Comparison of ENCODE assay signal across 21 cellular contexts in genomic region chr5:111627862-111628261, GRCh38.
DNase-seq lines count a peak whose midpoint lies in the region; ATAC-seq and TF ChIP-seq lines count a peak whose summit lies in the region.
"Had no signal": no experiment of that assay in that cellular context is flagged by ENCODE, and none has a peak within 500 bp of the region (broad histone marks: within the 10 kb centered on the region; RNA-seq: fewer than 3 reads in every experiment).

No MANE protein-coding gene starts in this region.

- H3K27me3 ChIP-seq in body of pancreas: no peaks in the 10 kb centered on the region
- H3K27me3 ChIP-seq: heart right ventricle, ovary, right atrium auricular region, spleen had no signal

- TF ChIP-seq POLR2A in body of pancreas (IDR thresholded peaks at IDR 0.05): no peak

- CTCF ChIA-PET in activated naive CD4-positive, alpha-beta T cell treated with anti-CD3 and anti-CD28 coated beads for 36 hours (lab: Charles Lee): interaction anchor here (0.8 kb wide), 1 partner anchor 89 kb away, joined by 3 read pairs; no protein-coding TSS in a partner anchor

- no peak for ATAC-seq in GM21825 (IDR thresholded peaks at IDR 0.05; ENCODE audit: unreplicated experiment)
- no peak for ATAC-seq in body of pancreas
- no peak for ATAC-seq in GM21447 (IDR thresholded peaks at IDR 0.05; ENCODE audit: unreplicated experiment)
- ATAC-seq: GM23338; heart right ventricle; left colon; naive thymus-derived CD4-positive, alpha-beta T cell; SK-N-SH treated with all-trans-retinoic acid at 6 μM for 48 hours had no signal

- 68 to 85% methylated on average over 3 of the region's 3 CpGs for WGBS in body of pancreas, 2 donors

- TF ChIP-seq CTCF in body of pancreas (IDR thresholded peaks at IDR 0.05): no peak

- H3K9me3 ChIP-seq in body of pancreas: no peaks in the 10 kb centered on the region
- H3K9me3 ChIP-seq: heart right ventricle, ovary, right atrium auricular region had no signal

- H3K4me1 ChIP-seq in body of pancreas: no peaks in the 10 kb centered on the region
- H3K4me1 ChIP-seq: heart right ventricle, right atrium auricular region, spleen had no signal

- H3K9me3 Mint-ChIP-seq in activated naive CD4-positive, alpha-beta T cell treated with anti-CD3 and anti-CD28 coated beads for 36 hours: peaks cover 23% of the 10 kb centered on the region
- peaks cover 13% of the 10 kb centered on the region for H3K9me3 Mint-ChIP-seq in activated naive CD8-positive, alpha-beta T cell treated with anti-CD3 and anti-CD28 coated beads for 36 hours

- peaks cover 17% of the 10 kb centered on the region for H3K4me1 Mint-ChIP-seq in activated naive CD4-positive, alpha-beta T cell treated with anti-CD3 and anti-CD28 coated beads for 36 hours (ENCODE audit: low read depth)
- peaks cover 9% of the 10 kb centered on the region for H3K4me1 Mint-ChIP-seq in activated naive CD8-positive, alpha-beta T cell treated with anti-CD3 and anti-CD28 coated beads for 36 hours
- H3K4me1 Mint-ChIP-seq: brain; GM23338; naive thymus-derived CD4-positive, alpha-beta T cell had no signal

- no peaks in the 10 kb centered on the region for H3K36me3 ChIP-seq in body of pancreas (replicated peaks in 1 of 2; ENCODE audit: insufficient read depth in 1 of 2, low read depth in 2 of 2)
- H3K36me3 ChIP-seq: heart right ventricle, ovary, right atrium auricular region, spleen, WERI-Rb-1 had no signal

- H3K27ac Mint-ChIP-seq in activated naive CD4-positive, alpha-beta T cell treated with anti-CD3 and anti-CD28 coated beads for 36 hours: peak overlapping the region; percentile 34
- H3K27ac Mint-ChIP-seq in activated naive CD8-positive, alpha-beta T cell treated with anti-CD3 and anti-CD28 coated beads for 36 hours: peak overlapping the region; percentile 10
- H3K27ac Mint-ChIP-seq: brain; GM23338; naive thymus-derived CD4-positive, alpha-beta T cell had no signal

- no peak overlapping the region for H3K27ac ChIP-seq in body of pancreas
- H3K27ac ChIP-seq: C4-2B, epithelial cell of prostate, heart right ventricle, ovary, right atrium auricular region, spleen, WERI-Rb-1 had no signal

- DNase-seq in activated naive CD4-positive, alpha-beta T cell treated with anti-CD3 and anti-CD28 coated beads for 36 hours: peak; percentile 69
- no peak for DNase-seq in activated naive CD4-positive, alpha-beta T cell (lab: John Stamatoyannopoulos, UW)
- DNase-seq in activated naive CD8-positive, alpha-beta T cell treated with anti-CD3 and anti-CD28 coated beads for 36 hours: peak; percentile 4
- peak; percentile 8 to 9 for DNase-seq in stimulated activated CD4-positive, alpha-beta T cell treated with anti-CD3 and anti-CD28 coated beads, Interleukin-4, amount 100 ng/mL, for 4 hours
- DNase-seq in body of pancreas: no peak
- DNase-seq: heart right ventricle; Kasumi-1; left colon; naive thymus-derived CD4-positive, alpha-beta T cell; NCI-H1694 treated with DMSO at 0.1 percent for 48 hours; ovary; spleen; WERI-Rb-1 had no signal

- no peak overlapping the region for H3K4me3 ChIP-seq in body of pancreas
- H3K4me3 ChIP-seq: GM23338, heart right ventricle, ovary, right atrium auricular region, spleen had no signal

- intact Hi-C loops in activated naive CD4-positive, alpha-beta T cell treated with anti-CD3 and anti-CD28 coated beads for 36 hours (cut with micrococcal nuclease): loop anchor here (1.0 to 5.0 kb wide), 5 partner anchors 39 to 529 kb away; partner anchors contain the start of gene NREP
- intact Hi-C loops in body of pancreas (cut with DNase I): no loop called here

- H3K4me3 Mint-ChIP-seq in activated naive CD4-positive, alpha-beta T cell treated with anti-CD3 and anti-CD28 coated beads for 36 hours: no peak overlapping the region
- no peak overlapping the region for H3K4me3 Mint-ChIP-seq in activated naive CD8-positive, alpha-beta T cell treated with anti-CD3 and anti-CD28 coated beads for 36 hours
- H3K4me3 Mint-ChIP-seq: brain; GM23338; naive thymus-derived CD4-positive, alpha-beta T cell had no signal

- no peaks in the 10 kb centered on the region for H3K27me3 Mint-ChIP-seq in activated naive CD4-positive, alpha-beta T cell treated with anti-CD3 and anti-CD28 coated beads for 36 hours (ENCODE audit: low read depth)
- peaks cover 3% of the 10 kb centered on the region for H3K27me3 Mint-ChIP-seq in activated naive CD8-positive, alpha-beta T cell treated with anti-CD3 and anti-CD28 coated beads for 36 hours
- H3K27me3 Mint-ChIP-seq: brain had no signal

- H3K36me3 Mint-ChIP-seq in activated naive CD4-positive, alpha-beta T cell treated with anti-CD3 and anti-CD28 coated beads for 36 hours (ENCODE audit: low read depth): peaks cover 5% of the 10 kb centered on the region
- H3K36me3 Mint-ChIP-seq in activated naive CD8-positive, alpha-beta T cell treated with anti-CD3 and anti-CD28 coated beads for 36 hours: peaks cover 9% of the 10 kb centered on the region
- H3K36me3 Mint-ChIP-seq: brain had no signal

Comparison
In these comparisons a context has a peak if more than half of its experiments do, and no peak if none do; other contexts are left out.
1. DNase-seq: peak in activated naive CD4-positive, alpha-beta T cell treated with anti-CD3 and anti-CD28 coated beads for 36 hours (single experiment), activated naive CD8-positive, alpha-beta T cell treated with anti-CD3 and anti-CD28 coated beads for 36 hours (single experiment) and stimulated activated CD4-positive, alpha-beta T cell treated with anti-CD3 and anti-CD28 coated beads, Interleukin-4, amount 100 ng/mL, for 4 hours (2 of 2); none in activated naive CD4-positive, alpha-beta T cell (0 of 4) and body of pancreas (0 of 4).